Comparison of ENCODE assay signal across 27 cellular contexts in the genomic region with DNA sequence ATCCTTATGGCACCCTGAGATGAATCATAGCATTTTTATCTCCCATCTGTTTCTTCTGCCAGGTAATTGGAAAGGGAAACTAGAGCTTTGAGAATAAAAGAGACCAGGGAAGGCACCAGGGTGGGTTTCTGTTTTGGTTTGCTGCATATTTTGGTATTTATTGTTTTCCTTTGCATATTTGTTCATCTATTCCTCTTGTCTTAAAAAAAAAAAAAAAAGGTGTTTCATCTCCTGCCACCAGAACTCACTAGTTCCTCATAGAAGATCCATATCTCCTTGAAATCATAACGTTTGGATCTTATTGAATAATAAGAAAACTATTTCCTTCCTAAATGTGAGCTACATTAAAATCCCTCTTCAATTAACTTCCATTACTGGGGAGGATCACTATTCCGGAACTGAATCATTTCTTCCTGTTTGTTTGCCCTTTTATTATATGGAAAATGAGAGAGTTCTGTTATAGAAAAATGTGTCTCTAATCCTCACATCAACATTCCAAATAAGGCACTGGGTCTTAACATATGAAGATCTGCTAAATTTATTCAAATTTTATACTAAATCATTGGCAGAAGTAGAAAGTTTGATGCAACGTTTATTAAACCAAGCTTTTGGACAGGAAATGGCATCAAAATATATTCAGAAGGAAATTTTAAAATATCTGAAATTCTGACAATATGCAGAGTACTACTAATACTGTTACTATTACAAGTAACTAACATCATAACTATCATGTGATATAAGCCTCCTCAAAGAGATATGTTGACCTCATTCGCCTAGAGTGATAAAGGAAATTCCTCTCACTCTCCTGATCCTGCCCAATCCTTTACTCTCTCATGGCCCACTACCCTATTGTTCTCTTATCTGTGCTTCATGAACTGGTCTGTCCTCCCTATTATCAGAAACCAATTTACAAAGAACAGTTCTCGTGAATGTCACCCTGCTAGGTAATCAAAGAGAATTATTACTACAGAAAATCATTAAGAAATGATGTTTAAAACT.
"Had no signal": no experiment of that assay in that cellular context is flagged by ENCODE, and none has a peak within 500 bp of the region (broad histone marks: within the 10 kb centered on the region; RNA-seq: fewer than 3 reads in every experiment).

No MANE protein-coding gene starts in this region.

- H3K27me3 ChIP-seq: adrenal gland, body of pancreas, breast epithelium, SJSA1 had no signal

- H3K4me3 ChIP-seq: adrenal gland, body of pancreas, breast epithelium, K562, SJSA1 had no signal

- DNase-seq: activated CD4-positive, alpha-beta memory T cell treated with anti-CD3 and anti-CD28 coated beads, Interleukin-2, amount 10 ng/mL, durations not matched to agents 7 days and 5 days; activated CD4-positive, alpha-beta T cell treated with anti-CD3 and anti-CD28 coated beads for 36 hours; activated CD4-positive, alpha-beta T cell treated with anti-CD3 and anti-CD28 coated beads, Interleukin-2, amount 50 U/mL, for 1 hour; activated CD8-positive, alpha-beta memory T cell treated with anti-CD3 and anti-CD28 coated beads for 24 hours; activated gamma-delta T cell; activated naive CD4-positive, alpha-beta T cell treated with Interleukin-2 at 50 U/mL for 16 hours; activated naive CD8-positive, alpha-beta T cell treated with anti-CD3 and anti-CD28 coated beads, Interleukin-2, amount 10 ng/mL, durations not matched to agents 7 days and 5 days; activated T-cell treated with anti-CD3 and anti-CD28 coated beads, Interleukin-2, amount 50 U/mL, for 1 hour; adrenal gland; NCI-H1092 treated with DMSO at 0.1 percent for 48 hours; NCI-H146; NCI-H187; NCI-H2029 treated with DMSO at 0.1 percent for 48 hours; NCI-H2107; NCI-H2171; NCI-H510A; NCI-H526; NCI-H748 treated with DMSO at 0.1 percent for 48 hours; RPMI8226; SHP77 treated with DMSO at 0.1 percent for 48 hours had no signal

- FAIRE-seq: astrocyte, K562, TTC549 had no signal

- H3K27ac ChIP-seq: adrenal gland, body of pancreas, breast epithelium, SJSA1 had no signal

- H3K9me3 ChIP-seq: adrenal gland, body of pancreas, breast epithelium had no signal

- H3K36me3 ChIP-seq: adrenal gland, breast epithelium, SJSA1 had no signal

- H3K4me1 ChIP-seq: adrenal gland, body of pancreas, breast epithelium, SJSA1 had no signal

- ATAC-seq: activated CD4-positive, alpha-beta T cell treated with anti-CD3 and anti-CD28 coated beads for 36 hours; body of pancreas; K562; Panc1 had no signal
